ENCODE assay signal across 20 cellular contexts in the genomic region with DNA sequence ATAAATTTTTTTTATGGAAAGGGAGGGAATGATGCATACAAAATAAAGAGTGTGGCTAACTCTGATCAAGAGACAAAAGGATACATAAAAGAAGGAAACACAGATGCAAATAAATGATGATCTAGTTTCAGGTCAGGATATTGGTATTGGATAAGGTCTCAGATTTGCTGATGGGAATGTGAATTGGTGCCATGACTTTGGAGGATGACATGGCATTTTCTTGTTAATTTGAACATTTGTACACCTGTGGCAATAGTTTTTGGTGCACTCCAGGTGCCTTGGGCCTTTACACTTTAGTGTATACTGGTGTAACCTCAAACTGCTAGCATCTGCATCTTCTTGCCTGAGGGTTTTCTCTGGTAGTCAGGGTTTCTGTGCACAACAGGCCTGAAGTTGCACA.
DNase-seq lines count a peak whose midpoint lies in the region; ATAC-seq, FAIRE-seq and TF ChIP-seq lines count a peak whose summit lies in the region.
"Had no signal": no experiment of that assay in that cellular context is flagged by ENCODE, and none has a peak within 500 bp of the region (broad histone marks: within the 10 kb centered on the region; RNA-seq: fewer than 3 reads in every experiment).

No MANE protein-coding gene starts in this region.

- no peak overlapping the region for H3K14ac ChIP-seq in IMR-90 (replicated peaks; ENCODE audit: low read depth, low read length)

- intact Hi-C loops in HepG2 (cut with micrococcal nuclease; ENCODE audit: unreplicated experiment): no loop called here
- intact Hi-C loops in right lobe of liver (cut with DNase I): no loop called here
- intact Hi-C loops in IMR-90 (cut with micrococcal nuclease): no loop called here

- no peak overlapping the region for H3K18ac ChIP-seq in IMR-90 (ENCODE audit: low read depth, low read length)

- BruUV-seq in HepG2 (replicated peaks; lab: Mats Ljungman, UMichigan): no TSS peak
- BruUV-seq in IMR-90 (replicated peaks; lab: Mats Ljungman, UMichigan): no TSS peak

- H3K36me3 ChIP-seq in HepG2 (replicated peaks in 1 of 2; ENCODE audit: control insufficient read depth in 1 of 2, insufficient read depth in 2 of 2, low read length in 2 of 2): no peaks in the 10 kb centered on the region
- no peaks in the 10 kb centered on the region for H3K36me3 ChIP-seq in right lobe of liver
- no peaks in the 10 kb centered on the region for H3K36me3 ChIP-seq in IMR-90 (ENCODE audit: control insufficient read depth, insufficient read depth, low read length)
- H3K36me3 ChIP-seq: BE2C; BLaER1 treated with 17β-estradiol and CSF1 and Interleukin-3, amounts not matched to agents 10 nM and 100 nM had no signal

- no peak for TF ChIP-seq POLR2A in HepG2 (IDR thresholded peaks at IDR 0.05; ENCODE audit: insufficient read depth in 1 of 2, low read depth in 2 of 2, low read length in 2 of 2)
- no peak for TF ChIP-seq POLR2A in right lobe of liver (IDR thresholded peaks at IDR 0.05)
- no peak for TF ChIP-seq POLR2A in IMR-90 (IDR thresholded peaks at IDR 0.05; ENCODE audit: low read depth, low read length)

- no peak overlapping the region for H3K4ac ChIP-seq in IMR-90 (ENCODE audit: low read depth, low read length)

- H3K9ac ChIP-seq in HepG2 (ENCODE audit: insufficient read depth, low read depth, low read length) (no peak overlapping the region), IMR-90 (ENCODE audit: low read depth, low read length) (no peak overlapping the region)
- H3K9ac ChIP-seq: BLaER1 treated with 17β-estradiol and CSF1 and Interleukin-3, amounts not matched to agents 10 nM and 100 nM had no signal

- no peak overlapping the region for H3K23ac ChIP-seq in IMR-90 (ENCODE audit: low read depth, low read length)

- H3K79me1 ChIP-seq in IMR-90 (ENCODE audit: low read depth in 1 of 2, low read length in 2 of 2): no peaks in the 10 kb centered on the region

- H4K8ac ChIP-seq in IMR-90 (ENCODE audit: low read depth in 2 of 2, low read length in 2 of 2): no peak overlapping the region

- no peak overlapping the region for H2BK20ac ChIP-seq in IMR-90 (ENCODE audit: low read depth, low read length)

- H2AK9ac ChIP-seq in IMR-90 (replicated peaks; ENCODE audit: low read depth, low read length, poor library complexity): no peak overlapping the region

- DNase-seq in HepG2 (ENCODE audit: low spot score): no peak
- DNase-seq in right lobe of liver: no peak
- no peak for DNase-seq in IMR-90
- no peak for DNase-seq in retina
- DNase-seq in amniotic stem cell (lab: John Stamatoyannopoulos, UW): no peak
- DNase-seq: ACHN; BE2C; Caco-2; Calu3; CD4-positive, alpha-beta T cell; CD8-positive, alpha-beta T cell; DMS79 treated with DMSO at 0.1 percent for 48 hours; GF-D8 had no signal

- ATAC-seq in HepG2 (no peak), right lobe of liver (no peak), IMR-90 (ENCODE audit: low read depth) (no peak)
- ATAC-seq: CD8-positive, alpha-beta T cell had no signal

- CTCF ChIA-PET in HepG2 (lab: Yijun Ruan, JAX; ENCODE audit: low intra/inter-chr PET ratio, low total read pairs) (no interaction called here), IMR-90 (lab: Yijun Ruan, JAX) (no interaction called here)

- H2AK5ac ChIP-seq in IMR-90 (ENCODE audit: low read depth, low read length): no peak overlapping the region

- H3K27ac ChIP-seq in HepG2 (ENCODE audit: extremely low read length, insufficient read depth, low read length) (no peak overlapping the region), right lobe of liver (no peak overlapping the region), IMR-90 (ENCODE audit: insufficient read depth, low read length) (no peak overlapping the region)
- H3K27ac ChIP-seq: 22Rv1; BLaER1 treated with 17β-estradiol and CSF1 and Interleukin-3, amounts not matched to agents 10 nM and 100 nM; C4-2B had no signal

- H2AFZ ChIP-seq in HepG2 (ENCODE audit: low read length): no peak overlapping the region
- no peak overlapping the region for H2AFZ ChIP-seq in IMR-90 (replicated peaks; ENCODE audit: low read length, poor library complexity)

- dilution Hi-C loops in IMR-90 (cut with HindIII; ENCODE audit: low sequenced_read_pairs, unreplicated experiment): no loop called here

- no peak overlapping the region for H2BK120ac ChIP-seq in IMR-90 (ENCODE audit: low read depth, low read length)

- H4K91ac ChIP-seq in IMR-90 (ENCODE audit: insufficient read depth, low read depth, low read length): no peak overlapping the region

- TF ChIP-seq EP300 in HepG2 (IDR thresholded peaks at IDR 0.05; ENCODE audit: low read depth in 2 of 2, low read length in 2 of 2) (no peak), HepG2 (CRISPR knock-in tag; IDR thresholded peaks at IDR 0.05; ENCODE audit: borderline replicate concordance) (no peak)

- no peaks in the 10 kb centered on the region for H3K9me3 ChIP-seq in HepG2 (ENCODE audit: low read length)
- H3K9me3 ChIP-seq in right lobe of liver: no peaks in the 10 kb centered on the region
- H3K9me3 ChIP-seq in IMR-90 (ENCODE audit: control insufficient read depth, insufficient read depth, low read length): peaks cover 21% of the 10 kb centered on the region
- H3K9me3 ChIP-seq: Caco-2 had no signal

- H3K4me1 ChIP-seq in HepG2 (ENCODE audit: insufficient read depth, low read length) (no peaks in the 10 kb centered on the region), right lobe of liver (no peaks in the 10 kb centered on the region), IMR-90 (ENCODE audit: control insufficient read depth, insufficient read depth, low read length) (no peaks in the 10 kb centered on the region)
- H3K4me1 ChIP-seq: BE2C, Caco-2 had no signal

- H4K5ac ChIP-seq in IMR-90 (ENCODE audit: low read depth, low read length): no peak overlapping the region

- TF ChIP-seq CTCF in HepG2 (CRISPR knock-in tag; IDR thresholded peaks at IDR 0.05): no peak
- TF ChIP-seq CTCF in right lobe of liver (IDR thresholded peaks at IDR 0.05): no peak
- TF ChIP-seq CTCF in IMR-90 (conservative IDR thresholded peaks at IDR 0.05; ENCODE audit: low read depth, low read length): no peak

- H2BK5ac ChIP-seq in IMR-90 (ENCODE audit: low read depth, low read length, poor library complexity, severe bottlenecking): no peak overlapping the region

- H3K4me2 ChIP-seq in HepG2 (ENCODE audit: low read depth, low read length): no peak overlapping the region
- no peak overlapping the region for H3K4me2 ChIP-seq in IMR-90 (ENCODE audit: low read depth, low read length)

- H3K4me3 ChIP-seq in HepG2 (replicated peaks in 1 of 3; ENCODE audit: insufficient read depth in 1 of 3, low read depth in 2 of 3, low read length in 3 of 3) (no peak overlapping the region), right lobe of liver (no peak overlapping the region), IMR-90 (ENCODE audit: insufficient read depth, low read depth, low read length) (no peak overlapping the region)
- H3K4me3 ChIP-seq: BLaER1 treated with 17β-estradiol and CSF1 and Interleukin-3, amounts not matched to agents 10 nM and 100 nM had no signal

- H3K27me3 ChIP-seq in HepG2 (ENCODE audit: control insufficient read depth in 1 of 2, insufficient read depth in 2 of 2, low read length in 2 of 2) (no peaks in the 10 kb centered on the region), right lobe of liver (no peaks in the 10 kb centered on the region), IMR-90 (ENCODE audit: control insufficient read depth, insufficient read depth, low read length) (no peaks in the 10 kb centered on the region)
- H3K27me3 ChIP-seq: BE2C; BLaER1 treated with 17β-estradiol and CSF1 and Interleukin-3, amounts not matched to agents 10 nM and 100 nM had no signal

- no peak overlapping the region for H2BK15ac ChIP-seq in IMR-90 (ENCODE audit: low read depth, low read length)

- no peak for FAIRE-seq in HepG2 (lab: Jason Lieb, UNC)
- FAIRE-seq: D721Med, G401.6, GM12891, GM19239 had no signal

- TF ChIP-seq RAD21 in HepG2 (CRISPR knock-in tag; IDR thresholded peaks at IDR 0.05) (no peak), IMR-90 (IDR thresholded peaks at IDR 0.05; ENCODE audit: low read length) (no peak)

- in situ Hi-C loops in HepG2 (cut with HindIII; ENCODE audit: extremely low pct_ligation_motif_present, low pct_unique_long_range_greater_than_20kb) (no loop called here), IMR-90 (cut with MboI; ENCODE audit: low sequenced_read_pairs) (no loop called here)

- no peaks in the 10 kb centered on the region for H4K20me1 ChIP-seq in HepG2 (ENCODE audit: insufficient read depth, low read length)
- H4K20me1 ChIP-seq in IMR-90 (ENCODE audit: insufficient read depth, low read length): no peaks in the 10 kb centered on the region
- H4K20me1 ChIP-seq: BLaER1 treated with 17β-estradiol and CSF1 and Interleukin-3, amounts not matched to agents 10 nM and 100 nM had no signal

- POLR2A ChIA-PET in HepG2 (lab: Yijun Ruan, JAX): no interaction called here
- POLR2A ChIA-PET in IMR-90 (lab: Charles Lee; ENCODE audit: unreplicated experiment): no interaction called here

- no peaks in the 10 kb centered on the region for H3K79me2 ChIP-seq in HepG2 (ENCODE audit: insufficient read depth, low read length)

- H3K56ac ChIP-seq in IMR-90 (ENCODE audit: extremely low read depth, insufficient read depth, low read length): no peak overlapping the region

- no peaks in the 10 kb centered on the region for H3K9me1 ChIP-seq in IMR-90 (ENCODE audit: insufficient read depth, low read length)

TF ChIP-seq in HepG2, 621 proteins besides CTCF, POLR2A, EP300 and RAD21:
- TF ChIP-seq NFE2L2 (IDR thresholded peaks at IDR 0.05; ENCODE audit: low read length) (peak; percentile 67), ZNF180 (CRISPR knock-in tag; IDR thresholded peaks at IDR 0.05; ENCODE audit: borderline replicate concordance, low read depth) (no peak)

TF ChIP-seq in IMR-90, 13 proteins besides CTCF, POLR2A, EP300 and RAD21:
- TF ChIP-seq MXI1 (IDR thresholded peaks at IDR 0.05; ENCODE audit: borderline replicate concordance, low read depth, low read length): no peak
- peak; percentile 38 for TF ChIP-seq NFE2L2 (IDR thresholded peaks at IDR 0.05; ENCODE audit: low read depth, low read length)
